Comparison of ENCODE assay signal across 13 cellular contexts in genomic region chr15:60703196-60703933, GRCh38.
"Had no signal": no experiment of that assay in that cellular context is flagged by ENCODE, and none has a peak within 500 bp of the region (broad histone marks: within the 10 kb centered on the region; RNA-seq: fewer than 3 reads in every experiment).

No MANE protein-coding gene starts in this region.

- H3K27me3 ChIP-seq: brain microvascular endothelial cell, heart left ventricle, stomach had no signal

- H3K4me3 ChIP-seq: heart left ventricle, stomach, thoracic aorta had no signal

- ATAC-seq: heart left ventricle, left lobe of liver, sciatic nerve had no signal

- H3K4me3 Mint-ChIP-seq: activated naive CD8-positive, alpha-beta T cell treated with anti-CD3 and anti-CD28 coated beads, Interleukin-2, amount 10 ng/mL, durations not matched to agents 7 days and 5 days; dendritic cell treated with granulocyte-macrophage colony-stimulating factor and Interleukin-4, amounts not matched to agents 40 ng/mL and 50 ng/mL, for 4 days; neural crest cell had no signal

- DNase-seq: activated CD4-positive, CD25-positive, alpha-beta regulatory T cell treated with anti-CD3 and anti-CD28 coated beads, Interleukin-2, amount 50 U/mL, for 72 hours; activated naive CD8-positive, alpha-beta T cell treated with anti-CD3 and anti-CD28 coated beads, Interleukin-2, amount 10 ng/mL, durations not matched to agents 7 days and 5 days; brain microvascular endothelial cell; heart left ventricle; midbrain; stomach had no signal

- H3K36me3 ChIP-seq: brain microvascular endothelial cell, heart left ventricle, stomach, thoracic aorta had no signal

- H3K27ac ChIP-seq: brain microvascular endothelial cell, epithelial cell of prostate, heart left ventricle, stomach, thoracic aorta had no signal

- H3K27me3 Mint-ChIP-seq: activated naive CD8-positive, alpha-beta T cell treated with anti-CD3 and anti-CD28 coated beads, Interleukin-2, amount 10 ng/mL, durations not matched to agents 7 days and 5 days had no signal

- H3K9me3 Mint-ChIP-seq: activated naive CD8-positive, alpha-beta T cell treated with anti-CD3 and anti-CD28 coated beads, Interleukin-2, amount 10 ng/mL, durations not matched to agents 7 days and 5 days; activated T-cell treated with anti-CD3 and anti-CD28 coated beads, Interleukin-2, amount 50 U/mL, for 4 hours; dendritic cell treated with granulocyte-macrophage colony-stimulating factor and Interleukin-4, amounts not matched to agents 40 ng/mL and 50 ng/mL, for 4 days had no signal

- H3K9me3 ChIP-seq: heart left ventricle, stomach, thoracic aorta had no signal

- H3K27ac Mint-ChIP-seq: activated naive CD8-positive, alpha-beta T cell treated with anti-CD3 and anti-CD28 coated beads, Interleukin-2, amount 10 ng/mL, durations not matched to agents 7 days and 5 days; dendritic cell treated with granulocyte-macrophage colony-stimulating factor and Interleukin-4, amounts not matched to agents 40 ng/mL and 50 ng/mL, for 4 days had no signal
